Comparison of ENCODE assay signal across 1 cellular context in the genomic region with DNA sequence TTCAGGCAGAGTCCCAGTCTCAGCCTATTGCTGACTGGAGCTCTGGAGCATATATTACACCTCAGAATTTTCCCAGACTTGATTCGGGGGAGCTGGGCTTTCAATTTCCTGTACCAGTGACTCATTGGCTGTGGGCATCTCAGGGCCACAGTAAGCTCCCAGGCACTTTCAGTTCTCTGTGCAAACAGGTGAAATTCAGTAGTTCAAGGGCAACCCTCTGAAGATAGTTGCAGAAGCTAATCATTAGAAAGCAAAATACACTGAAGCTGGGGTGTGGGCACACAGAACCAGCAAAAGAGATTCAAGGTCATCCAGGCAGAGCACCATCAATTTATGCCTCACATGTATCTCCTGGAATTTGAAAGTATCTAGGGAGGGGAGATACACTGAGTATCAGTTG.
TF ChIP-seq lines count a peak whose summit lies in the region.

No MANE protein-coding gene starts in this region.

TF ChIP-seq in HepG2, 621 proteins besides CTCF, POLR2A, EP300 and RAD21 (continued from another document and continues in another):
- TF ChIP-seq ZNF44 (CRISPR knock-in tag; IDR thresholded peaks at IDR 0.05) (no peak), SKI (IDR thresholded peaks at IDR 0.05; ENCODE audit: partially characterized antibody) (peak; percentile 95), GATAD2A (CRISPR knock-in tag; IDR thresholded peaks at IDR 0.05) (peak; percentile 82), ZSCAN12 (CRISPR knock-in tag; IDR thresholded peaks at IDR 0.05) (no peak), ETV5 (CRISPR knock-in tag; IDR thresholded peaks at IDR 0.05; ENCODE audit: borderline replicate concordance) (peak; percentile 70; the same call in 1 of the 2 replicates), NFYB (CRISPR knock-in tag; IDR thresholded peaks at IDR 0.05) (peak; percentile 27; the same call in 1 of the 2 replicates), ISL2 (CRISPR knock-in tag; IDR thresholded peaks at IDR 0.05) (peak; percentile 44; the same call in 1 of the 2 replicates), SMAD3 (CRISPR knock-in tag; IDR thresholded peaks at IDR 0.05) (0 out of 2 replicates have a peak, but pooled peaks have one; percentile 30), CCAR2 (optimal IDR thresholded peaks at IDR 0.05; ENCODE audit: low read depth, low read length) (no peak), ETV6 (CRISPR knock-in tag; conservative IDR thresholded peaks at IDR 0.05) (no peak), MAF1 (CRISPR knock-in tag; IDR thresholded peaks at IDR 0.05; ENCODE audit: borderline replicate concordance) (no peak), ELF1 (CRISPR knock-in tag; IDR thresholded peaks at IDR 0.05) (0 out of 2 replicates have a peak, but pooled peaks have one; percentile 21), HCFC1 (IDR thresholded peaks at IDR 0.05; ENCODE audit: low read depth, low read length) (no peak), HMG20B (CRISPR knock-in tag; conservative IDR thresholded peaks at IDR 0.05) (no peak), RFXAP (CRISPR knock-in tag; IDR thresholded peaks at IDR 0.05; ENCODE audit: borderline replicate concordance) (no peak), CENPX (CRISPR knock-in tag; IDR thresholded peaks at IDR 0.05) (no peak), ZSCAN20 (CRISPR knock-in tag; IDR thresholded peaks at IDR 0.05; ENCODE audit: borderline replicate concordance) (no peak), ZNF614 (CRISPR knock-in tag; IDR thresholded peaks at IDR 0.05; ENCODE audit: borderline replicate concordance) (peak; percentile 34; the same call in 1 of the 2 replicates), U2AF1 (optimal IDR thresholded peaks at IDR 0.05; ENCODE audit: low read depth, low read length) (no peak), BHLHE40 (IDR thresholded peaks at IDR 0.05; ENCODE audit: low read length) (0 out of 2 replicates have a peak, but pooled peaks have one; percentile 9)
- TF ChIP-seq, protein P1, sequence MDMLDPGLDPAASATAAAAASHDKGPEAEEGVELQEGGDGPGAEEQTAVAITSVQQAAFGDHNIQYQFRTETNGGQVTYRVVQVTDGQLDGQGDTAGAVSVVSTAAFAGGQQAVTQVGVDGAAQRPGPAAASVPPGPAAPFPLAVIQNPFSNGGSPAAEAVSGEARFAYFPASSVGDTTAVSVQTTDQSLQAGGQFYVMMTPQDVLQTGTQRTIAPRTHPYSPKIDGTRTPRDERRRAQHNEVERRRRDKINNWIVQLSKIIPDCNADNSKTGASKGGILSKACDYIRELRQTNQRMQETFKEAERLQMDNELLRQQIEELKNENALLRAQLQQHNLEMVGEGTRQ (IDR thresholded peaks at IDR 0.05; ENCODE audit: low read depth, low read length): no peak
- TF ChIP-seq, protein P1 (CRISPR knock-in tag; IDR thresholded peaks at IDR 0.05; ENCODE audit: borderline replicate concordance): no peak
- TF ChIP-seq, protein P2, sequence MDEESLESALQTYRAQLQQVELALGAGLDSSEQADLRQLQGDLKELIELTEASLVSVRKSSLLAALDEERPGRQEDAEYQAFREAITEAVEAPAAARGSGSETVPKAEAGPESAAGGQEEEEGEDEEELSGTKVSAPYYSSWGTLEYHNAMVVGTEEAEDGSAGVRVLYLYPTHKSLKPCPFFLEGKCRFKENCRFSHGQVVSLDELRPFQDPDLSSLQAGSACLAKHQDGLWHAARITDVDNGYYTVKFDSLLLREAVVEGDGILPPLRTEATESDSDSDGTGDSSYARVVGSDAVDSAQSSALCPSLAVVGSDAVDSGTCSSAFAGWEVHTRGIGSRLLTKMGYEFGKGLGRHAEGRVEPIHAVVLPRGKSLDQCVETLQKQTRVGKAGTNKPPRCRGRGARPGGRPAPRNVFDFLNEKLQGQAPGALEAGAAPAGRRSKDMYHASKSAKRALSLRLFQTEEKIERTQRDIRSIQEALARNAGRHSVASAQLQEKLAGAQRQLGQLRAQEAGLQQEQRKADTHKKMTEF (CRISPR knock-in tag; IDR thresholded peaks at IDR 0.05): 0 out of 2 replicates have a peak, but pooled peaks have one; percentile 38
- TF ChIP-seq, protein P3, sequence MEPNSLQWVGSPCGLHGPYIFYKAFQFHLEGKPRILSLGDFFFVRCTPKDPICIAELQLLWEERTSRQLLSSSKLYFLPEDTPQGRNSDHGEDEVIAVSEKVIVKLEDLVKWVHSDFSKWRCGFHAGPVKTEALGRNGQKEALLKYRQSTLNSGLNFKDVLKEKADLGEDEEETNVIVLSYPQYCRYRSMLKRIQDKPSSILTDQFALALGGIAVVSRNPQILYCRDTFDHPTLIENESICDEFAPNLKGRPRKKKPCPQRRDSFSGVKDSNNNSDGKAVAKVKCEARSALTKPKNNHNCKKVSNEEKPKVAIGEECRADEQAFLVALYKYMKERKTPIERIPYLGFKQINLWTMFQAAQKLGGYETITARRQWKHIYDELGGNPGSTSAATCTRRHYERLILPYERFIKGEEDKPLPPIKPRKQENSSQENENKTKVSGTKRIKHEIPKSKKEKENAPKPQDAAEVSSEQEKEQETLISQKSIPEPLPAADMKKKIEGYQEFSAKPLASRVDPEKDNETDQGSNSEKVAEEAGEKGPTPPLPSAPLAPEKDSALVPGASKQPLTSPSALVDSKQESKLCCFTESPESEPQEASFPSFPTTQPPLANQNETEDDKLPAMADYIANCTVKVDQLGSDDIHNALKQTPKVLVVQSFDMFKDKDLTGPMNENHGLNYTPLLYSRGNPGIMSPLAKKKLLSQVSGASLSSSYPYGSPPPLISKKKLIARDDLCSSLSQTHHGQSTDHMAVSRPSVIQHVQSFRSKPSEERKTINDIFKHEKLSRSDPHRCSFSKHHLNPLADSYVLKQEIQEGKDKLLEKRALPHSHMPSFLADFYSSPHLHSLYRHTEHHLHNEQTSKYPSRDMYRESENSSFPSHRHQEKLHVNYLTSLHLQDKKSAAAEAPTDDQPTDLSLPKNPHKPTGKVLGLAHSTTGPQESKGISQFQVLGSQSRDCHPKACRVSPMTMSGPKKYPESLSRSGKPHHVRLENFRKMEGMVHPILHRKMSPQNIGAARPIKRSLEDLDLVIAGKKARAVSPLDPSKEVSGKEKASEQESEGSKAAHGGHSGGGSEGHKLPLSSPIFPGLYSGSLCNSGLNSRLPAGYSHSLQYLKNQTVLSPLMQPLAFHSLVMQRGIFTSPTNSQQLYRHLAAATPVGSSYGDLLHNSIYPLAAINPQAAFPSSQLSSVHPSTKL (CRISPR knock-in tag; IDR thresholded peaks at IDR 0.05): peak; percentile 96
- TF ChIP-seq, protein P4, sequence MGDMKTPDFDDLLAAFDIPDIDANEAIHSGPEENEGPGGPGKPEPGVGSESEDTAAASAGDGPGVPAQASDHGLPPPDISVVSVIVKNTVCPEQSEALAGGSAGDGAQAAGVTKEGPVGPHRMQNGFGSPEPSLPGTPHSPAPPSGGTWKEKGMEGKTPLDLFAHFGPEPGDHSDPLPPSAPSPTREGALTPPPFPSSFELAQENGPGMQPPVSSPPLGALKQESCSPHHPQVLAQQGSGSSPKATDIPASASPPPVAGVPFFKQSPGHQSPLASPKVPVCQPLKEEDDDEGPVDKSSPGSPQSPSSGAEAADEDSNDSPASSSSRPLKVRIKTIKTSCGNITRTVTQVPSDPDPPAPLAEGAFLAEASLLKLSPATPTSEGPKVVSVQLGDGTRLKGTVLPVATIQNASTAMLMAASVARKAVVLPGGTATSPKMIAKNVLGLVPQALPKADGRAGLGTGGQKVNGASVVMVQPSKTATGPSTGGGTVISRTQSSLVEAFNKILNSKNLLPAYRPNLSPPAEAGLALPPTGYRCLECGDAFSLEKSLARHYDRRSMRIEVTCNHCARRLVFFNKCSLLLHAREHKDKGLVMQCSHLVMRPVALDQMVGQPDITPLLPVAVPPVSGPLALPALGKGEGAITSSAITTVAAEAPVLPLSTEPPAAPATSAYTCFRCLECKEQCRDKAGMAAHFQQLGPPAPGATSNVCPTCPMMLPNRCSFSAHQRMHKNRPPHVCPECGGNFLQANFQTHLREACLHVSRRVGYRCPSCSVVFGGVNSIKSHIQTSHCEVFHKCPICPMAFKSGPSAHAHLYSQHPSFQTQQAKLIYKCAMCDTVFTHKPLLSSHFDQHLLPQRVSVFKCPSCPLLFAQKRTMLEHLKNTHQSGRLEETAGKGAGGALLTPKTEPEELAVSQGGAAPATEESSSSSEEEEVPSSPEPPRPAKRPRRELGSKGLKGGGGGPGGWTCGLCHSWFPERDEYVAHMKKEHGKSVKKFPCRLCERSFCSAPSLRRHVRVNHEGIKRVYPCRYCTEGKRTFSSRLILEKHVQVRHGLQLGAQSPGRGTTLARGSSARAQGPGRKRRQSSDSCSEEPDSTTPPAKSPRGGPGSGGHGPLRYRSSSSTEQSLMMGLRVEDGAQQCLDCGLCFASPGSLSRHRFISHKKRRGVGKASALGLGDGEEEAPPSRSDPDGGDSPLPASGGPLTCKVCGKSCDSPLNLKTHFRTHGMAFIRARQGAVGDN (CRISPR knock-in tag; IDR thresholded peaks at IDR 0.05): no peak
- TF ChIP-seq, protein P5, sequence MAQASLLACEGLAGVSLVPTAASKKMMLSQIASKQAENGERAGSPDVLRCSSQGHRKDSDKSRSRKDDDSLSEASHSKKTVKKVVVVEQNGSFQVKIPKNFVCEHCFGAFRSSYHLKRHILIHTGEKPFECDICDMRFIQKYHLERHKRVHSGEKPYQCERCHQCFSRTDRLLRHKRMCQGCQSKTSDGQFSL (CRISPR knock-in tag; IDR thresholded peaks at IDR 0.05): no peak
- TF ChIP-seq, protein P6, sequence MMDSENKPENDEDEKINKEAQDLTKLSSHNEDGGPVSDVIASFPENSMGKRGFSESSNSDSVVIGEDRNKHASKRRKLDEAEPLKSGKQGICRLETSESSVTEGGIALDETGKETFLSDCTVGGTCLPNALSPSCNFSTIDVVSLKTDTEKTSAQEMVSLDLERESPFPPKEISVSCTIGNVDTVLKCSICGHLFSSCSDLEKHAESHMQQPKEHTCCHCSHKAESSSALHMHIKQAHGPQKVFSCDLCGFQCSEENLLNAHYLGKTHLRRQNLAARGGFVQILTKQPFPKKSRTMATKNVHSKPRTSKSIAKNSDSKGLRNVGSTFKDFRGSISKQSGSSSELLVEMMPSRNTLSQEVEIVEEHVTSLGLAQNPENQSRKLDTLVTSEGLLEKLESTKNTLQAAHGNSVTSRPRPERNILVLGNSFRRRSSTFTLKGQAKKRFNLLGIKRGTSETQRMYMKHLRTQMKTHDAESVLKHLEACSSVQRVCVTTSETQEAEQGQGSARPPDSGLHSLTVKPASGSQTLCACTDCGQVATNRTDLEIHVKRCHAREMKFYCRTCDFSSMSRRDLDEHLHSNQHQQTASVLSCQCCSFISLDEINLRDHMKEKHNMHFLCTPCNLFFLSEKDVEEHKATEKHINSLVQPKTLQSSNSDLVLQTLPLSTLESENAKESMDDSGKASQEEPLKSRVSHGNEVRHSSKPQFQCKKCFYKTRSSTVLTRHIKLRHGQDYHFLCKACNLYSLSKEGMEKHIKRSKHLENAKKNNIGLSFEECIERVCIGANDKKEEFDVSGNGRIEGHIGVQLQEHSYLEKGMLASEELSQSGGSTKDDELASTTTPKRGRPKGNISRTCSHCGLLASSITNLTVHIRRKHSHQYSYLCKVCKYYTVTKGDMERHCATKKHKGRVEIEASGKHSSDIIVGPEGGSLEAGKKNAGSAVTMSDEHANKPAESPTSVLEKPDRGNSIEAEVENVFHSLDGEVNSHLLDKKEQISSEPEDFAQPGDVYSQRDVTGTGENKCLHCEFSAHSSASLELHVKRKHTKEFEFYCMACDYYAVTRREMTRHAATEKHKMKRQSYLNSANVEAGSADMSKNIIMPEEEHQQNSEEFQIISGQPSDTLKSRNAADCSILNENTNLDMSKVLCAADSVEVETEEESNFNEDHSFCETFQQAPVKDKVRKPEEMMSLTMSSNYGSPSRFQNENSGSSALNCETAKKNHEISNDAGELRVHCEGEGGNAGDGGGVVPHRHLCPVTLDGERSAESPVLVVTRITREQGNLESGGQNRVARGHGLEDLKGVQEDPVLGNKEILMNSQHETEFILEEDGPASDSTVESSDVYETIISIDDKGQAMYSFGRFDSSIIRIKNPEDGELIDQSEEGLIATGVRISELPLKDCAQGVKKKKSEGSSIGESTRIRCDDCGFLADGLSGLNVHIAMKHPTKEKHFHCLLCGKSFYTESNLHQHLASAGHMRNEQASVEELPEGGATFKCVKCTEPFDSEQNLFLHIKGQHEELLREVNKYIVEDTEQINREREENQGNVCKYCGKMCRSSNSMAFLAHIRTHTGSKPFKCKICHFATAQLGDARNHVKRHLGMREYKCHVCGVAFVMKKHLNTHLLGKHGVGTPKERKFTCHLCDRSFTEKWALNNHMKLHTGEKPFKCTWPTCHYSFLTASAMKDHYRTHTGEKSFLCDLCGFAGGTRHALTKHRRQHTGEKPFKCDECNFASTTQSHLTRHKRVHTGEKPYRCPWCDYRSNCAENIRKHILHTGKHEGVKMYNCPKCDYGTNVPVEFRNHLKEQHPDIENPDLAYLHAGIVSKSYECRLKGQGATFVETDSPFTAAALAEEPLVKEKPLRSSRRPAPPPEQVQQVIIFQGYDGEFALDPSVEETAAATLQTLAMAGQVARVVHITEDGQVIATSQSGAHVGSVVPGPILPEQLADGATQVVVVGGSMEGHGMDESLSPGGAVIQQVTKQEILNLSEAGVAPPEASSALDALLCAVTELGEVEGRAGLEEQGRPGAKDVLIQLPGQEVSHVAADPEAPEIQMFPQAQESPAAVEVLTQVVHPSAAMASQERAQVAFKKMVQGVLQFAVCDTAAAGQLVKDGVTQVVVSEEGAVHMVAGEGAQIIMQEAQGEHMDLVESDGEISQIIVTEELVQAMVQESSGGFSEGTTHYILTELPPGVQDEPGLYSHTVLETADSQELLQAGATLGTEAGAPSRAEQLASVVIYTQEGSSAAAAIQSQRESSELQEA (CRISPR knock-in tag; IDR thresholded peaks at IDR 0.05; ENCODE audit: not compliant biosample characterization): no peak
- TF ChIP-seq, protein P7, sequence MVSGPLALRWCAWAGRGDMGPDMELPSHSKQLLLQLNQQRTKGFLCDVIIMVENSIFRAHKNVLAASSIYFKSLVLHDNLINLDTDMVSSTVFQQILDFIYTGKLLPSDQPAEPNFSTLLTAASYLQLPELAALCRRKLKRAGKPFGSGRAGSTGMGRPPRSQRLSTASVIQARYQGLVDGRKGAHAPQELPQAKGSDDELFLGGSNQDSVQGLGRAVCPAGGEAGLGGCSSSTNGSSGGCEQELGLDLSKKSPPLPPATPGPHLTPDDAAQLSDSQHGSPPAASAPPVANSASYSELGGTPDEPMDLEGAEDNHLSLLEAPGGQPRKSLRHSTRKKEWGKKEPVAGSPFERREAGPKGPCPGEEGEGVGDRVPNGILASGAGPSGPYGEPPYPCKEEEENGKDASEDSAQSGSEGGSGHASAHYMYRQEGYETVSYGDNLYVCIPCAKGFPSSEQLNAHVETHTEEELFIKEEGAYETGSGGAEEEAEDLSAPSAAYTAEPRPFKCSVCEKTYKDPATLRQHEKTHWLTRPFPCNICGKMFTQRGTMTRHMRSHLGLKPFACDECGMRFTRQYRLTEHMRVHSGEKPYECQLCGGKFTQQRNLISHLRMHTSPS (CRISPR knock-in tag; IDR thresholded peaks at IDR 0.05; ENCODE audit: low read depth): 0 out of 2 replicates have a peak, but pooled peaks have one; percentile 24
